Comparison of ENCODE assay signal across 8 cellular contexts in the genomic region with DNA sequence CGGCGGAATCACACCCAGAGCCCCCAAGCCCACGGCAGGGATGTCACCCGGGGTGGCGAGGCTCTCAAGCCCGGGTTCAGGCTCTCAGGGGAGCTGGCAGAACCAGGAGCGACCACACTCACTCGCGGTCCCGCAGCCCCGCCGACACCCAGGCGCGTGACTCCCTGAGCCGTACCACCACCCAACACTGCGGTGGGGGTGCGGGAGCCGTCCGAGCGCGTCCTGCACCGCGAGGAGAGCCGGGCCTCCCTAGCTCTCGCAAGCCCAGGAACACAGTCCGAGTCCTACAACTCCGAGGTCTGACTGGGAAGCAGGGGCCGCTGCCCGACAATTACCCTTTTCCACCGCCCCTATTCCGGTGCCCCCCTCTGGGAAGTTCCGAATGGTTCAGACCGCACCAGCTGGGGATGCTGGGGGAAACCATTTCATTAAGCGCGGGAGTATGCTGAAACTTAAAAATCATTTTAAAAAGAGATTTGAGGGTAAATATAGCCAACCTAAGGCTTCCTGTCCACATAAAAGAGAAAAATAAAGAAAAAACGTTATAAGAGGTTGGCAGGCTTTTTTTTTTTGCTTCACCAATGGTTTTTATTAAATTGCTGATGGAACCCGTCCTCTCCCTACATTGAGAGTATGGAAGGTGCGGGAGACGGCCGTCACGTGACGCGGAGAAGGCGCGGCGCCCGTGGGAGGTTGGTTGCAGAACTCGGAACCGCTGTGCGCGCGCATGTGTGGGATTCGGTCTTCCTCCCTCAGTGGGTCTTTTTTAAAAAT. TPM values are rescaled to one million over a fixed set of nuclear protein-coding genes. Genes with fewer than 3 reads are reported as not detected.
A peak's percentile ranks its signal among the peaks of the same experiment; 100 is the strongest.
DNase-seq lines count a peak whose midpoint lies in the region; ATAC-seq, FAIRE-seq and TF ChIP-seq lines count a peak whose summit lies in the region.

A gene with protein sequence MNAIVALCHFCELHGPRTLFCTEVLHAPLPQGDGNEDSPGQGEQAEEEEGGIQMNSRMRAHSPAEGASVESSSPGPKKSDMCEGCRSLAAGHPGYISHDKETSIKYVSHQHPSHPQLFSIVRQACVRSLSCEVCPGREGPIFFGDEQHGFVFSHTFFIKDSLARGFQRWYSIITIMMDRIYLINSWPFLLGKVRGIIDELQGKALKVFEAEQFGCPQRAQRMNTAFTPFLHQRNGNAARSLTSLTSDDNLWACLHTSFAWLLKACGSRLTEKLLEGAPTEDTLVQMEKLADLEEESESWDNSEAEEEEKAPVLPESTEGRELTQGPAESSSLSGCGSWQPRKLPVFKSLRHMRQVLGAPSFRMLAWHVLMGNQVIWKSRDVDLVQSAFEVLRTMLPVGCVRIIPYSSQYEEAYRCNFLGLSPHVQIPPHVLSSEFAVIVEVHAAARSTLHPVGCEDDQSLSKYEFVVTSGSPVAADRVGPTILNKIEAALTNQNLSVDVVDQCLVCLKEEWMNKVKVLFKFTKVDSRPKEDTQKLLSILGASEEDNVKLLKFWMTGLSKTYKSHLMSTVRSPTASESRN (minus strand): TSS at position 143 of the 774 bp plus-strand sequence. CDS start 9,031 bp downstream, outside the sequence.

- intact Hi-C loops in kidney (cut with DNase I) = no loop called here

- TF ChIP-seq CTCF in kidney (IDR thresholded peaks at IDR 0.05; ENCODE audit: borderline replicate concordance, extremely low read depth, insufficient read depth) = no peak

- H3K9ac ChIP-seq in kidney (ENCODE audit: low read length in 2 of 2) = peak within 1 kb of the TSS; percentile 20 to 93

- FAIRE-seq in kidney (lab: Jason Lieb, UNC) = no peak

- H3K27ac ChIP-seq in kidney (ENCODE audit: low read depth in 2 of 2, low read length in 2 of 2) = peak within 1 kb of the TSS; percentile 99

- H3K4me3 ChIP-seq in kidney (ENCODE audit: low read length in 2 of 2) = peak within 1 kb of the TSS; percentile 84 to 97

- ATAC-seq in GM19035 (IDR thresholded peaks at IDR 0.05; ENCODE audit: unreplicated experiment) (peak; percentile 83), HG03342 (IDR thresholded peaks at IDR 0.05; ENCODE audit: unreplicated experiment) (peak; percentile 75)

- no peaks in the 10 kb centered on the region for H3K9me3 ChIP-seq in kidney (ENCODE audit: control insufficient read depth in 1 of 2, low read length in 2 of 2)

- H3K36me3 ChIP-seq in kidney (ENCODE audit: control insufficient read depth in 1 of 2, insufficient read depth in 2 of 2, low read length in 2 of 2) = peaks cover 3 to 5% of the 10 kb centered on the region in 2 donors

- peaks cover 0 to 11% of the 10 kb centered on the region in 2 donors for H3K4me1 ChIP-seq in kidney (ENCODE audit: control insufficient read depth in 1 of 2, insufficient read depth in 1 of 2, low read depth in 1 of 2, low read length in 2 of 2)

- DNase-seq in AG20443 (ENCODE audit: low spot score) (peak; percentile 95), NCI-H446 treated with DMSO at 0.1 percent for 48 hours (lab: John Stamatoyannopoulos, UW) (peak; percentile 86), cerebellum (ENCODE audit: low spot score) (peak; percentile 91), kidney (peak; percentile 97)
- DNase-seq in activated CD4-positive, alpha-beta T cell treated with anti-CD3 and anti-CD28 coated beads for 1 hour = peak; percentile 83
- peak; percentile 79 to 83 for DNase-seq in stimulated activated CD4-positive, alpha-beta T cell treated with anti-CD3 and anti-CD28 coated beads, Interleukin-15, amount 100 ng/mL, for 1 hour (ENCODE audit: low read depth in 1 of 2, low spot score in 1 of 2)

RNA-seq across cellular contexts. Expression of the gene that starts here (rescaled TPM):
- 60.1 TPM for total RNA-seq in cerebellum
- 44.4 TPM for total RNA-seq in kidney
- polyA plus RNA-seq in kidney (ENCODE audit: insufficient read depth, low read depth, low replicate concordance) = 14.2 TPM

Comparison
In these comparisons a context has a peak if more than half of its experiments do, and no peak if none do; other contexts are left out.
1. Peak in every context shown above with its lines: DNase-seq, ATAC-seq, H3K4me3 ChIP-seq and H3K27ac ChIP-seq.